In the genomic region with DNA sequence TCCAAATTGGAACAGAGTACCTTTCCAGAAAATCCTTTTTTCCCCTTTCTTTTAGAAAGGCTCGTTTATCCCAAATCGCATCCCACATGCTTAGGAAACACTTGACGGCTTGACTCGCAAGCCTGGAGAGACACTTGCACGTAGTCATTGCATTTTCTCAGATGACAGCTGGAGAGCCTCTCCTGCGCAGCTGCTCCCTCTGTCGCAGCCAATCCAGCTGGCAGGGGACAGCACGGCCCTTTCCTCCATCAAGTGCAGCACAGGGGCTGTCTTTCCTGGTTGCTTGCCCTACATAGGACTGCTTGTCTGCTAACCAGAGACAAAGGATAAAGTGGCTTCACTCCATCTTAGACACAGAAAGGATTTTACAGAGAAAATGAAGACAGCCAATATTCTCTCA, we compare ENCODE assay signal across 18 cellular contexts.
A peak's percentile ranks its signal among the peaks of the same experiment; 100 is the strongest.
DNase-seq lines count a peak whose midpoint lies in the region; ATAC-seq and TF ChIP-seq lines count a peak whose summit lies in the region.
"Had no signal": no experiment of that assay in that cellular context is flagged by ENCODE, and none has a peak within 500 bp of the region (broad histone marks: within the 10 kb centered on the region; RNA-seq: fewer than 3 reads in every experiment).

No MANE protein-coding gene starts in this region.

- H3K4me3 Mint-ChIP-seq in glutamatergic neuron (ENCODE audit: unreplicated experiment), result peak overlapping the region; percentile 6
- H3K4me3 Mint-ChIP-seq: activated naive CD8-positive, alpha-beta T cell; T-helper 1 cell treated with Interleukin-12 subunit alpha and Interleukin-12 subunit beta and Interleukin-4 antibody, amounts not matched to agents 30 μg/mL and 1 μg/mL, for 36 hours had no signal

- no peak for TF ChIP-seq CTCF in Loucy (conservative IDR thresholded peaks at IDR 0.05; ENCODE audit: low read length)
- TF ChIP-seq CTCF in glutamatergic neuron (IDR thresholded peaks at IDR 0.05; ENCODE audit: partially characterized antibody, unreplicated experiment), result no peak
- no peak for TF ChIP-seq CTCF in MM.1S (IDR thresholded peaks at IDR 0.05; ENCODE audit: low read length)

- H3K4me2 ChIP-seq in Loucy (ENCODE audit: low read depth, low read length, poor library complexity, severe bottlenecking), result peak overlapping the region; percentile 46
- H3K4me2 ChIP-seq in MM.1S (ENCODE audit: low read depth, low read length), result no peak overlapping the region

- peaks cover 16% of the 10 kb centered on the region for H3K4me1 Mint-ChIP-seq in glutamatergic neuron (ENCODE audit: low read depth, unreplicated experiment)

- H3K9me3 ChIP-seq in Loucy (ENCODE audit: insufficient read depth, low read depth, low read length) (no peaks in the 10 kb centered on the region), MM.1S (replicated peaks; ENCODE audit: insufficient read depth, low read length) (no peaks in the 10 kb centered on the region)
- H3K9me3 ChIP-seq: breast epithelium had no signal

- H3K27ac Mint-ChIP-seq in glutamatergic neuron (ENCODE audit: unreplicated experiment), result peak overlapping the region; percentile 90
- H3K27ac Mint-ChIP-seq: activated naive CD8-positive, alpha-beta T cell; T-helper 1 cell treated with Interleukin-12 subunit alpha and Interleukin-12 subunit beta and Interleukin-4 antibody, amounts not matched to agents 30 μg/mL and 1 μg/mL, for 36 hours had no signal

- no peaks in the 10 kb centered on the region for H4K20me1 ChIP-seq in Loucy (ENCODE audit: insufficient read depth, low read length, poor library complexity, severe bottlenecking)
- no peaks in the 10 kb centered on the region for H4K20me1 ChIP-seq in MM.1S (ENCODE audit: insufficient read depth, low read length)

- no peak overlapping the region for H3K27ac ChIP-seq in MM.1S (ENCODE audit: low read length)
- H3K27ac ChIP-seq: breast epithelium, foreskin keratinocyte, spleen had no signal

- H3K27me3 ChIP-seq in Loucy (ENCODE audit: insufficient read depth, low read length, poor library complexity, severe bottlenecking) (no peaks in the 10 kb centered on the region), MM.1S (replicated peaks; ENCODE audit: insufficient read depth, low read length) (no peaks in the 10 kb centered on the region)
- H3K27me3 ChIP-seq: breast epithelium, foreskin keratinocyte, spleen had no signal

- H3K36me3 Mint-ChIP-seq in glutamatergic neuron (ENCODE audit: unreplicated experiment), result no peaks in the 10 kb centered on the region
- H3K36me3 Mint-ChIP-seq: activated naive CD8-positive, alpha-beta T cell had no signal

- H3K4me3 ChIP-seq in Loucy (ENCODE audit: low read length, poor library complexity, severe bottlenecking) (peak overlapping the region; percentile 31), MM.1S (ENCODE audit: low read length) (no peak overlapping the region)
- H3K4me3 ChIP-seq: breast epithelium, spleen had no signal

- peaks cover 4% of the 10 kb centered on the region for H3K27me3 Mint-ChIP-seq in glutamatergic neuron (ENCODE audit: unreplicated experiment)
- H3K27me3 Mint-ChIP-seq: activated naive CD8-positive, alpha-beta T cell had no signal

- H3K9me2 ChIP-seq in Loucy (replicated peaks; ENCODE audit: low read depth, low read length) (no peaks in the 10 kb centered on the region), MM.1S (replicated peaks; ENCODE audit: insufficient read depth, low read length) (no peaks in the 10 kb centered on the region)

- peaks cover 9% of the 10 kb centered on the region for H3K9me3 Mint-ChIP-seq in glutamatergic neuron (ENCODE audit: unreplicated experiment)
- H3K9me3 Mint-ChIP-seq: T-helper 1 cell treated with Interleukin-12 subunit alpha and Interleukin-12 subunit beta and Interleukin-4 antibody, amounts not matched to agents 30 μg/mL and 1 μg/mL, for 36 hours had no signal

- no peak overlapping the region for H3K9ac ChIP-seq in Loucy (ENCODE audit: low read depth, low read length, poor library complexity, severe bottlenecking)
- H3K9ac ChIP-seq in MM.1S (ENCODE audit: low read length), result no peak overlapping the region

- ATAC-seq in GM19452 (IDR thresholded peaks at IDR 0.05; ENCODE audit: unreplicated experiment) (no peak), HG02642 (IDR thresholded peaks at IDR 0.05; ENCODE audit: poor library complexity, unreplicated experiment) (no peak)
- ATAC-seq: foreskin keratinocyte had no signal

- peak; percentile 13 for DNase-seq in AG08396 (ENCODE audit: low spot score)
- peak; percentile 65 for DNase-seq in NCI-H510A treated with DMSO at 0.1 percent for 48 hours (lab: John Stamatoyannopoulos, UW)
- DNase-seq in glutamatergic neuron, result peak; percentile 78
- no peak for DNase-seq in MM.1S
- DNase-seq in posterior vena cava (ENCODE audit: low spot score), result no peak
- DNase-seq: activated CD4-positive, alpha-beta T cell treated with anti-CD3 and anti-CD28 coated beads for 1 hour; effector CD8-positive, alpha-beta T cell; foreskin keratinocyte; midbrain; NCI-H446 treated with DMSO at 0.1 percent for 48 hours; RPMI8226; spleen had no signal

- H2AFZ ChIP-seq in Loucy (ENCODE audit: low read length) (peak overlapping the region; percentile 55; the same call in 1 of the 2 replicates), MM.1S (ENCODE audit: low read length) (no peak overlapping the region)

- H3F3A ChIP-seq in Loucy (ENCODE audit: low read depth) (no peaks in the 10 kb centered on the region), MM.1S (ENCODE audit: insufficient read depth, low read length) (no peaks in the 10 kb centered on the region)

- H3K79me2 ChIP-seq in Loucy (ENCODE audit: insufficient read depth, low read length), result no peaks in the 10 kb centered on the region
- H3K79me2 ChIP-seq in MM.1S (ENCODE audit: low read length), result no peaks in the 10 kb centered on the region

- H3K36me3 ChIP-seq in Loucy (ENCODE audit: insufficient read depth, low read length) (no peaks in the 10 kb centered on the region), MM.1S (replicated peaks; ENCODE audit: insufficient read depth, low read length) (no peaks in the 10 kb centered on the region)
- H3K36me3 ChIP-seq: breast epithelium, spleen had no signal

- intact Hi-C loops in posterior vena cava (cut with DNase I), result no loop called here

- peaks cover 13% of the 10 kb centered on the region for H3K4me1 ChIP-seq in Loucy (ENCODE audit: insufficient read depth, low read length, poor library complexity, severe bottlenecking)
- 0 out of 2 replicates have a peak, but pooled peaks cover 4% of the 10 kb centered on the region for H3K4me1 ChIP-seq in MM.1S (ENCODE audit: low read length)
- H3K4me1 ChIP-seq: breast epithelium, foreskin keratinocyte had no signal

Comparison
In these comparisons a context has a peak if more than half of its experiments do, and no peak if none do; other contexts are left out.
1. DNase-seq: peak in AG08396 (single experiment), NCI-H510A treated with DMSO at 0.1 percent for 48 hours (single experiment) and glutamatergic neuron (single experiment); none in MM.1S (single experiment) and posterior vena cava (single experiment).